Comparison of ENCODE assay signal across 24 cellular contexts in genomic region chr4:45992728-45993127, GRCh38.
"Had no signal": no experiment of that assay in that cellular context is flagged by ENCODE, and none has a peak within 500 bp of the region (broad histone marks: within the 10 kb centered on the region; RNA-seq: fewer than 3 reads in every experiment).

No MANE protein-coding gene starts in this region.

- H3K27ac ChIP-seq: colonic mucosa, epithelial cell of prostate, esophagus squamous epithelium, gastrocnemius medialis, heart left ventricle, hepatocyte, left ventricle myocardium inferior, lower lobe of right lung had no signal

- ATAC-seq: effector memory CD8-positive, alpha-beta T cell; esophagus mucosa; gastrocnemius medialis; heart left ventricle; left cardiac atrium; lower lobe of right lung; mucosa of descending colon had no signal

- H3K4me3 ChIP-seq: colonic mucosa, esophagus squamous epithelium, gastrocnemius medialis, heart left ventricle, hepatocyte, left ventricle myocardium inferior, lower lobe of right lung, mucosa of descending colon had no signal

- DNase-seq: colonic mucosa; cortex of kidney; effector CD8-positive, alpha-beta T cell; effector memory CD8-positive, alpha-beta T cell; endodermal cell; erythroblast; esophagus squamous epithelium; foreskin fibroblast; foreskin melanocyte; gastrocnemius medialis; heart left ventricle; hypothalamus; immature natural killer cell; islet precursor cell; left cardiac atrium; left ventricle myocardium inferior; lower lobe of right lung; mesenchymal stem cell; mucosa of descending colon; naive B cell had no signal

- H3K79me2 ChIP-seq: hepatocyte had no signal

- H3K4me2 ChIP-seq: hepatocyte had no signal

- FAIRE-seq: endometrium had no signal

- H3K9me3 ChIP-seq: colonic mucosa, esophagus squamous epithelium, gastrocnemius medialis, lower lobe of right lung, mucosa of descending colon had no signal

- H3K4me1 ChIP-seq: colonic mucosa, esophagus squamous epithelium, gastrocnemius medialis, heart left ventricle, left ventricle myocardium inferior, lower lobe of right lung had no signal

- H2AFZ ChIP-seq: hepatocyte had no signal

- H3K27me3 ChIP-seq: colonic mucosa, esophagus squamous epithelium, gastrocnemius medialis, heart left ventricle, hepatocyte had no signal

- H3K36me3 ChIP-seq: colonic mucosa, esophagus squamous epithelium, gastrocnemius medialis, heart left ventricle, left ventricle myocardium inferior, lower lobe of right lung had no signal
